ENCODE assay signal across 17 cellular contexts in the genomic region with DNA sequence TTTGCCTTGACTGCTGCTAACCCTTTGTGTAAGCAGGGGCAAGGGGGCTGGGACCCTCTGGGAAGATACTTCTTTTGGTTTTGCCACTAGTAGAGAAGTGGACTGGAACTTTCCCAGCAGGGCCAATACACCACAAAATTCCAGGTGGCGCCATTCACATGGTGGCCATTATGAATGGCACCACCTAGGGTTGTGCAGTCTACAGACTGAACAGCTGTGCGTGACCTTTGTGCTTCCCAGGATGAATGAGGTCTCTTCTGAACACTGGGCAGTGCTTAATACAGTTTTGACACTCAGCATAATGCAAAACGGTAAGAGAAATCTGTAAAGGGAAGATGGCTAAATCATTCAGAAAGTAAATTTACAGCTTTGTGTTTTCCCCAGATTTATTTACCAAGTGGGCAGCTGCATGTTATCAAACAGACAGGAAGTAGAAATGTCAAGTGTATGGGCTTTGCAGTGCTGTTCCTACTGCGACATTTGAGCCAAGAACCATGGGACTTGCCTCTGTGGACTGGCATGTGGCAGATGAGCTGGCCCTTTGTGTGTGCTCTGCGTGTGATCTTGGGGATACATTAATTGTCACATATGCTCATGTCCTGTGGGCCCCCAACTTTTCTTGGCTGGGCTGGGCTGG. TPM values are rescaled to one million over a fixed set of nuclear protein-coding genes. Genes with fewer than 3 reads are reported as not detected.
DNase-seq lines count a peak whose midpoint lies in the region; ATAC-seq and TF ChIP-seq lines count a peak whose summit lies in the region.
"Had no signal": no experiment of that assay in that cellular context is flagged by ENCODE, and none has a peak within 500 bp of the region (broad histone marks: within the 10 kb centered on the region; RNA-seq: fewer than 3 reads in every experiment).

No MANE protein-coding gene starts in this region.

- H3K36me3 Mint-ChIP-seq in Calu3 (ENCODE audit: insufficient read depth, unreplicated experiment), result peaks cover 5% of the 10 kb centered on the region
- H3K36me3 Mint-ChIP-seq in glutamatergic neuron (ENCODE audit: unreplicated experiment), result no peaks in the 10 kb centered on the region

- H3K9me3 Mint-ChIP-seq in Calu3 (ENCODE audit: low read depth, unreplicated experiment) (no peaks in the 10 kb centered on the region), glutamatergic neuron (ENCODE audit: unreplicated experiment) (no peaks in the 10 kb centered on the region)
- H3K9me3 Mint-ChIP-seq: activated B cell treated with CpG ODN at 0.5 μM for 24 hours had no signal

- BruUV-seq in Calu3 (replicated peaks; lab: Mats Ljungman, UMichigan), result no TSS peak

- H3K4me3 Mint-ChIP-seq in Calu3 (ENCODE audit: low read depth, unreplicated experiment), result no peak overlapping the region
- H3K4me3 Mint-ChIP-seq in glutamatergic neuron (ENCODE audit: unreplicated experiment), result no peak overlapping the region
- H3K4me3 Mint-ChIP-seq: activated B cell treated with CpG ODN at 0.5 μM for 24 hours; activated T-helper 17 cell treated with anti-CD3 and anti-CD28 coated beads, Interleukin-2, amount 50 U/mL, for 72 hours had no signal

- no peak for ATAC-seq in HG03097 (IDR thresholded peaks at IDR 0.05; ENCODE audit: low FRiP score, unreplicated experiment)
- ATAC-seq: activated T-helper 17 cell treated with anti-CD3 and anti-CD28 coated beads, Interleukin-2, amount 50 U/mL, for 72 hours; left cardiac atrium; sciatic nerve had no signal

- TF ChIP-seq CTCF in Calu3 (IDR thresholded peaks at IDR 0.05; ENCODE audit: unreplicated experiment), result no peak
- TF ChIP-seq CTCF in HFF-Myc (IDR thresholded peaks at IDR 0.05; ENCODE audit: low read depth, low read length, missing control alignments), result peak; percentile 11
- peak; percentile 34 for TF ChIP-seq CTCF in OCI-LY3 (IDR thresholded peaks at IDR 0.05; ENCODE audit: low read depth, low read length)
- TF ChIP-seq CTCF in glutamatergic neuron (IDR thresholded peaks at IDR 0.05; ENCODE audit: partially characterized antibody, unreplicated experiment), result peak; percentile 17

- H3K9me3 ChIP-seq in OCI-LY3 (ENCODE audit: insufficient read depth, low read length), result no peaks in the 10 kb centered on the region
- H3K9me3 ChIP-seq: testis had no signal

- H3K27ac ChIP-seq in OCI-LY3 (ENCODE audit: low read length), result 0 out of 2 replicates have a peak overlapping the region, but pooled peaks have one; percentile 17
- H3K27ac ChIP-seq: testis had no signal

- H3K9ac ChIP-seq in OCI-LY3 (ENCODE audit: low read length), result no peak overlapping the region

- no peaks in the 10 kb centered on the region for H3K79me2 ChIP-seq in OCI-LY3 (ENCODE audit: low read length)

- intact Hi-C loops in Calu3 (cut with micrococcal nuclease; ENCODE audit: unreplicated experiment), result no loop called here

- CTCF ChIA-PET in Calu3 (lab: Charles Lee), result interaction anchor here (2.1 kb wide), 1 partner anchor 91 kb away, joined by 5 read pairs; no protein-coding TSS in a partner anchor

- H3K27ac Mint-ChIP-seq in Calu3 (ENCODE audit: unreplicated experiment) (no peak overlapping the region), glutamatergic neuron (ENCODE audit: unreplicated experiment) (no peak overlapping the region)
- H3K27ac Mint-ChIP-seq: activated B cell treated with CpG ODN at 0.5 μM for 24 hours; activated T-helper 17 cell treated with anti-CD3 and anti-CD28 coated beads, Interleukin-2, amount 50 U/mL, for 72 hours had no signal

- DNase-seq in Calu3, result peak; percentile 18
- no peak for DNase-seq in HFF-Myc (ENCODE audit: extremely low read depth, low read depth)
- no peak for DNase-seq in glutamatergic neuron
- DNase-seq in T-helper 1 cell, result no peak
- no peak for DNase-seq in AML-193 (lab: John Stamatoyannopoulos, UW)
- no peak for DNase-seq in D341Med (ENCODE audit: low spot score)
- DNase-seq: activated B cell treated with CpG ODN at 0.5 μM for 24 hours; Karpas-422; left cardiac atrium; NCI-H524; stimulated activated CD4-positive, alpha-beta T cell treated with anti-CD3 and anti-CD28 coated beads, Interleukin-2, amount 100 ng/mL, for 24 hours; testis had no signal

- no peaks in the 10 kb centered on the region for H3K27me3 Mint-ChIP-seq in Calu3 (ENCODE audit: unreplicated experiment)
- H3K27me3 Mint-ChIP-seq in glutamatergic neuron (ENCODE audit: unreplicated experiment), result peaks cover 4% of the 10 kb centered on the region
- H3K27me3 Mint-ChIP-seq: activated B cell treated with CpG ODN at 0.5 μM for 24 hours had no signal

- 0 out of 2 replicates have a peak overlapping the region, but pooled peaks have one; percentile 52 for H2AFZ ChIP-seq in OCI-LY3 (ENCODE audit: low read depth, low read length)

- peaks cover 32% of the 10 kb centered on the region for H3K4me1 ChIP-seq in OCI-LY3 (ENCODE audit: low read length)
- H3K4me1 ChIP-seq: testis had no signal

- H3K4me2 ChIP-seq in OCI-LY3 (ENCODE audit: low read length), result no peak overlapping the region; the same call in 1 of the 2 replicates

- no peaks in the 10 kb centered on the region for H4K20me1 ChIP-seq in OCI-LY3 (ENCODE audit: insufficient read depth, low read length)

- no peaks in the 10 kb centered on the region for H3K27me3 ChIP-seq in OCI-LY3 (ENCODE audit: low read depth, low read length)
- H3K27me3 ChIP-seq: testis had no signal

- H3K36me3 ChIP-seq in OCI-LY3 (replicated peaks; ENCODE audit: low read depth, low read length), result no peaks in the 10 kb centered on the region

- H3K4me3 ChIP-seq in HFF-Myc (replicated peaks; ENCODE audit: low read depth, low read length) (no peak overlapping the region), OCI-LY3 (ENCODE audit: low read length) (no peak overlapping the region)
- H3K4me3 ChIP-seq: testis had no signal

- H3K4me1 Mint-ChIP-seq in Calu3 (ENCODE audit: low read depth, unreplicated experiment), result peaks cover 7% of the 10 kb centered on the region
- peaks cover 16% of the 10 kb centered on the region for H3K4me1 Mint-ChIP-seq in glutamatergic neuron (ENCODE audit: low read depth, unreplicated experiment)
- H3K4me1 Mint-ChIP-seq: activated T-helper 17 cell treated with anti-CD3 and anti-CD28 coated beads, Interleukin-2, amount 50 U/mL, for 72 hours had no signal

RNA-seq across cellular contexts. Expression of gene SYT17, which starts 9.2 kb away (rescaled TPM):
- 10.6 and 16.6 TPM in 2 replicates for total RNA-seq in Calu3 (2022)
- 10.0 TPM for total RNA-seq in glutamatergic neuron (ENCODE audit: unreplicated experiment)
- total RNA-seq: activated CD8-positive, alpha-beta memory T cell treated with anti-CD3 and anti-CD28 coated beads for 36 hours; activated T-helper 17 cell treated with anti-CD3 and anti-CD28 coated beads, Interleukin-2, amount 50 U/mL, for 72 hours had no signal
